ENCODE assay signal across 1 cellular context in genomic region chr3:39149059-39149455, GRCh38.
TF ChIP-seq lines count a peak whose summit lies in the region.

No MANE protein-coding gene starts in this region.

TF ChIP-seq in K562, 482 proteins besides CTCF, POLR2A, EP300 and RAD21:
- TF ChIP-seq PML (IDR thresholded peaks at IDR 0.05; ENCODE audit: low read length) (0 out of 2 replicates have a peak, but pooled peaks have one; percentile 2), CREM (IDR thresholded peaks at IDR 0.05; ENCODE audit: low read depth) (no peak)
